ENCODE assay signal across 1 cellular context in the genomic region with DNA sequence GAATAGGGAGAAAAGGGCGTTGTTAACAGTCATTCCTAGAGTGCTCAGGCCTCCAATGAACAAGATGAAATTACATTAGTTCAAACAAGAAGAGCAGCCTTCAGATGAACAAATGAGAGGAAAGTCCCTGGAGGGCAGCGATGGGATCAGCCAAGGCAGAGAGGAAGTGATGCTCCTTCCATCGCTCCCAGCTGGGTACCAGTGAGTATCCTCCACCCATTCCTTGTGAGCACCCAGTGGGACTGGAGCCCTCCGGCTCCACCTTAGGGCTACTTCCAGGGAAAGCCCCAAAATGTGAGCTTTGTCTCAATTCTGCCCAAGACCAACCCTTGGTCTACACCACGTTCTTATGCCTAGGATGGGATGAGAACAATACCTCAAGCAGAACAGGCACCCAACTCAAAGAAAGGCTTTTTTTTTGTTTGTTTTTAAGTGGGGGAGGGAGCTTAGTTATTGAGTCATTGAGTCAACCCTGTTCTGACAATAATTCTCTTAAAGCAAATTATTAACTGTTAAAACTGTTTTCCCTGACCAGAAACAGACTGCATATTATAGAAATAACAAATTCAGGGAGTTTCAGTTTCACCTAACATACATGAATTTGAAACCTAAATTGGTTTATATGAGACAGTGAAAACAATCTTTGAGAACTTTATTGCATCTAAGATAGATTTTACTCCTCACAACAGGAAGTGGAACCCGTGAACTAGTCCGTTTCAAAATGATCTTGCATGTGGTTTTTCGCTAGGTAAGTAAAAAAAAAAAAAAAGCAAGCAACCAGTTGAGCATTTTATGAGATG.
TF ChIP-seq lines count a peak whose summit lies in the region.

No MANE protein-coding gene starts in this region.

TF ChIP-seq in GM12878, 131 proteins besides CTCF, POLR2A, EP300 and RAD21 (continued from another document):
- TF ChIP-seq ZNF384 (IDR thresholded peaks at IDR 0.05; ENCODE audit: borderline replicate concordance, low read depth, low read length) (peak; percentile 96), ASH2L (IDR thresholded peaks at IDR 0.05; ENCODE audit: borderline replicate concordance, low read depth) (no peak), MTA2 (IDR thresholded peaks at IDR 0.05; ENCODE audit: low read depth) (peak; percentile 94), POLR2AphosphoS2 (IDR thresholded peaks at IDR 0.05; ENCODE audit: low read depth, low read length) (no peak), TCF7 (IDR thresholded peaks at IDR 0.05; ENCODE audit: borderline replicate concordance) (no peak), IKZF2 (IDR thresholded peaks at IDR 0.05) (peak; percentile 85 to 87), WRNIP1 (IDR thresholded peaks at IDR 0.05; ENCODE audit: borderline replicate concordance, low read depth, low read length) (no peak), PAX5 (IDR thresholded peaks at IDR 0.05; ENCODE audit: borderline replicate concordance, low read depth, low read length) (peak; percentile 40; the same call in 1 of the 2 replicates), CEBPB (IDR thresholded peaks at IDR 0.05; ENCODE audit: borderline replicate concordance in 1 of 2, low read depth in 2 of 2, low read length in 2 of 2) (no peak), GABPA (IDR thresholded peaks at IDR 0.05; ENCODE audit: low read depth) (peak; percentile 47; the same call in 1 of the 2 replicates), KLF5 (IDR thresholded peaks at IDR 0.05; ENCODE audit: partially characterized antibody) (no peak), STAT1 (conservative IDR thresholded peaks at IDR 0.05) (no peak), ZSCAN29 (IDR thresholded peaks at IDR 0.05) (no peak), SUPT20H (IDR thresholded peaks at IDR 0.05; ENCODE audit: borderline replicate concordance, control insufficient read depth, low read depth, low read length) (no peak), MEF2B (IDR thresholded peaks at IDR 0.05; ENCODE audit: partially characterized antibody, poor library complexity, severe bottlenecking) (peak; percentile 78), MEF2A (IDR thresholded peaks at IDR 0.05; ENCODE audit: insufficient read depth, low read depth, low read length) (peak; percentile 72; the same call in 1 of the 2 replicates), BHLHE40 (IDR thresholded peaks at IDR 0.05; ENCODE audit: borderline replicate concordance in 1 of 2, low read depth in 2 of 2, low read length in 1 of 2) (peak; percentile 83 to 88), CBX3 (IDR thresholded peaks at IDR 0.05; ENCODE audit: borderline replicate concordance, low read depth) (no peak), FOXM1 (IDR thresholded peaks at IDR 0.05; ENCODE audit: low read depth, low read length) (0 out of 2 replicates have a peak, but pooled peaks have one; percentile 31)
- TF ChIP-seq, protein P1, sequence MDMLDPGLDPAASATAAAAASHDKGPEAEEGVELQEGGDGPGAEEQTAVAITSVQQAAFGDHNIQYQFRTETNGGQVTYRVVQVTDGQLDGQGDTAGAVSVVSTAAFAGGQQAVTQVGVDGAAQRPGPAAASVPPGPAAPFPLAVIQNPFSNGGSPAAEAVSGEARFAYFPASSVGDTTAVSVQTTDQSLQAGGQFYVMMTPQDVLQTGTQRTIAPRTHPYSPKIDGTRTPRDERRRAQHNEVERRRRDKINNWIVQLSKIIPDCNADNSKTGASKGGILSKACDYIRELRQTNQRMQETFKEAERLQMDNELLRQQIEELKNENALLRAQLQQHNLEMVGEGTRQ (IDR thresholded peaks at IDR 0.05; ENCODE audit: borderline replicate concordance, low read depth, low read length) = no peak
- TF ChIP-seq, protein P2, sequence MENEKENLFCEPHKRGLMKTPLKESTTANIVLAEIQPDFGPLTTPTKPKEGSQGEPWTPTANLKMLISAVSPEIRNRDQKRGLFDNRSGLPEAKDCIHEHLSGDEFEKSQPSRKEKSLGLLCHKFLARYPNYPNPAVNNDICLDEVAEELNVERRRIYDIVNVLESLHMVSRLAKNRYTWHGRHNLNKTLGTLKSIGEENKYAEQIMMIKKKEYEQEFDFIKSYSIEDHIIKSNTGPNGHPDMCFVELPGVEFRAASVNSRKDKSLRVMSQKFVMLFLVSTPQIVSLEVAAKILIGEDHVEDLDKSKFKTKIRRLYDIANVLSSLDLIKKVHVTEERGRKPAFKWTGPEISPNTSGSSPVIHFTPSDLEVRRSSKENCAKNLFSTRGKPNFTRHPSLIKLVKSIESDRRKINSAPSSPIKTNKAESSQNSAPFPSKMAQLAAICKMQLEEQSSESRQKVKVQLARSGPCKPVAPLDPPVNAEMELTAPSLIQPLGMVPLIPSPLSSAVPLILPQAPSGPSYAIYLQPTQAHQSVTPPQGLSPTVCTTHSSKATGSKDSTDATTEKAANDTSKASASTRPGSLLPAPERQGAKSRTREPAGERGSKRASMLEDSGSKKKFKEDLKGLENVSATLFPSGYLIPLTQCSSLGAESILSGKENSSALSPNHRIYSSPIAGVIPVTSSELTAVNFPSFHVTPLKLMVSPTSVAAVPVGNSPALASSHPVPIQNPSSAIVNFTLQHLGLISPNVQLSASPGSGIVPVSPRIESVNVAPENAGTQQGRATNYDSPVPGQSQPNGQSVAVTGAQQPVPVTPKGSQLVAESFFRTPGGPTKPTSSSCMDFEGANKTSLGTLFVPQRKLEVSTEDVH (IDR thresholded peaks at IDR 0.05; ENCODE audit: low read depth, partially characterized antibody) = no peak
- TF ChIP-seq, protein P3, sequence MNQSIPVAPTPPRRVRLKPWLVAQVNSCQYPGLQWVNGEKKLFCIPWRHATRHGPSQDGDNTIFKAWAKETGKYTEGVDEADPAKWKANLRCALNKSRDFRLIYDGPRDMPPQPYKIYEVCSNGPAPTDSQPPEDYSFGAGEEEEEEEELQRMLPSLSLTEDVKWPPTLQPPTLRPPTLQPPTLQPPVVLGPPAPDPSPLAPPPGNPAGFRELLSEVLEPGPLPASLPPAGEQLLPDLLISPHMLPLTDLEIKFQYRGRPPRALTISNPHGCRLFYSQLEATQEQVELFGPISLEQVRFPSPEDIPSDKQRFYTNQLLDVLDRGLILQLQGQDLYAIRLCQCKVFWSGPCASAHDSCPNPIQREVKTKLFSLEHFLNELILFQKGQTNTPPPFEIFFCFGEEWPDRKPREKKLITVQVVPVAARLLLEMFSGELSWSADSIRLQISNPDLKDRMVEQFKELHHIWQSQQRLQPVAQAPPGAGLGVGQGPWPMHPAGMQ (IDR thresholded peaks at IDR 0.05; ENCODE audit: borderline replicate concordance) = no peak
- TF ChIP-seq, protein P4, sequence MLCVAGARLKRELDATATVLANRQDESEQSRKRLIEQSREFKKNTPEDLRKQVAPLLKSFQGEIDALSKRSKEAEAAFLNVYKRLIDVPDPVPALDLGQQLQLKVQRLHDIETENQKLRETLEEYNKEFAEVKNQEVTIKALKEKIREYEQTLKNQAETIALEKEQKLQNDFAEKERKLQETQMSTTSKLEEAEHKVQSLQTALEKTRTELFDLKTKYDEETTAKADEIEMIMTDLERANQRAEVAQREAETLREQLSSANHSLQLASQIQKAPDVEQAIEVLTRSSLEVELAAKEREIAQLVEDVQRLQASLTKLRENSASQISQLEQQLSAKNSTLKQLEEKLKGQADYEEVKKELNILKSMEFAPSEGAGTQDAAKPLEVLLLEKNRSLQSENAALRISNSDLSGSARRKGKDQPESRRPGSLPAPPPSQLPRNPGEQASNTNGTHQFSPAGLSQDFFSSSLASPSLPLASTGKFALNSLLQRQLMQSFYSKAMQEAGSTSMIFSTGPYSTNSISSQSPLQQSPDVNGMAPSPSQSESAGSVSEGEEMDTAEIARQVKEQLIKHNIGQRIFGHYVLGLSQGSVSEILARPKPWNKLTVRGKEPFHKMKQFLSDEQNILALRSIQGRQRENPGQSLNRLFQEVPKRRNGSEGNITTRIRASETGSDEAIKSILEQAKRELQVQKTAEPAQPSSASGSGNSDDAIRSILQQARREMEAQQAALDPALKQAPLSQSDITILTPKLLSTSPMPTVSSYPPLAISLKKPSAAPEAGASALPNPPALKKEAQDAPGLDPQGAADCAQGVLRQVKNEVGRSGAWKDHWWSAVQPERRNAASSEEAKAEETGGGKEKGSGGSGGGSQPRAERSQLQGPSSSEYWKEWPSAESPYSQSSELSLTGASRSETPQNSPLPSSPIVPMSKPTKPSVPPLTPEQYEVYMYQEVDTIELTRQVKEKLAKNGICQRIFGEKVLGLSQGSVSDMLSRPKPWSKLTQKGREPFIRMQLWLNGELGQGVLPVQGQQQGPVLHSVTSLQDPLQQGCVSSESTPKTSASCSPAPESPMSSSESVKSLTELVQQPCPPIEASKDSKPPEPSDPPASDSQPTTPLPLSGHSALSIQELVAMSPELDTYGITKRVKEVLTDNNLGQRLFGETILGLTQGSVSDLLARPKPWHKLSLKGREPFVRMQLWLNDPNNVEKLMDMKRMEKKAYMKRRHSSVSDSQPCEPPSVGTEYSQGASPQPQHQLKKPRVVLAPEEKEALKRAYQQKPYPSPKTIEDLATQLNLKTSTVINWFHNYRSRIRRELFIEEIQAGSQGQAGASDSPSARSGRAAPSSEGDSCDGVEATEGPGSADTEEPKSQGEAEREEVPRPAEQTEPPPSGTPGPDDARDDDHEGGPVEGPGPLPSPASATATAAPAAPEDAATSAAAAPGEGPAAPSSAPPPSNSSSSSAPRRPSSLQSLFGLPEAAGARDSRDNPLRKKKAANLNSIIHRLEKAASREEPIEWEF (IDR thresholded peaks at IDR 0.05; ENCODE audit: insufficient replicate concordance, low read depth, low read length) = peak; percentile 87
- TF ChIP-seq, protein P5, sequence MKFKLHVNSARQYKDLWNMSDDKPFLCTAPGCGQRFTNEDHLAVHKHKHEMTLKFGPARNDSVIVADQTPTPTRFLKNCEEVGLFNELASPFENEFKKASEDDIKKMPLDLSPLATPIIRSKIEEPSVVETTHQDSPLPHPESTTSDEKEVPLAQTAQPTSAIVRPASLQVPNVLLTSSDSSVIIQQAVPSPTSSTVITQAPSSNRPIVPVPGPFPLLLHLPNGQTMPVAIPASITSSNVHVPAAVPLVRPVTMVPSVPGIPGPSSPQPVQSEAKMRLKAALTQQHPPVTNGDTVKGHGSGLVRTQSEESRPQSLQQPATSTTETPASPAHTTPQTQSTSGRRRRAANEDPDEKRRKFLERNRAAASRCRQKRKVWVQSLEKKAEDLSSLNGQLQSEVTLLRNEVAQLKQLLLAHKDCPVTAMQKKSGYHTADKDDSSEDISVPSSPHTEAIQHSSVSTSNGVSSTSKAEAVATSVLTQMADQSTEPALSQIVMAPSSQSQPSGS (IDR thresholded peaks at IDR 0.05; ENCODE audit: low read length) = peak; percentile 70
